ENCODE assay signal across 27 cellular contexts in the genomic region with DNA sequence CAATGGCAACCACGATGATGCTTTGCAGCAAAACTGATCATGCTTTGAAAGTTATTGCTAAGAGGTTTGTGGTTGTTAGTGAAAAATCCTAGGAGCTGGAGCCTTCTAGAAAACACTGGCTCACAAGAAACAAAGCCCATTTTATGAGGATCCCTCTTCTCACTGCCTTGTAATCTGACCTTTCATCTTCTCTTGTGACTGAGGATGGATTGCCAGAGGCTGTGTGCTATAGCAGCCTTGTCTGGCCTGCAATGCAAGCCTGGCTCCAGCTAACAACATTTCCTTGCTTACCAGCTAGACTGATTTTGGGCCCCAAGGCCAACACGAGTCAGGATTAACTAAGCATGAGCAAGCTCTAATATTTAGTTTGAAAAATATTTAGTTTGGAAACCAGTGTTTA. TPM values are rescaled to one million over a fixed set of nuclear protein-coding genes. Genes with fewer than 3 reads are reported as not detected.
DNase-seq lines count a peak whose midpoint lies in the region; ATAC-seq, FAIRE-seq and TF ChIP-seq lines count a peak whose summit lies in the region.
"Had no signal": no experiment of that assay in that cellular context is flagged by ENCODE, and none has a peak within 500 bp of the region (broad histone marks: within the 10 kb centered on the region; RNA-seq: fewer than 3 reads in every experiment).

No MANE protein-coding gene starts in this region.

- peaks cover 7% of the 10 kb centered on the region; the same call in 2 of the 3 replicates for H3K9me3 ChIP-seq in GM12878 (replicated peaks; ENCODE audit: control insufficient read depth, insufficient read depth, low read length)
- H3K9me3 ChIP-seq in CD4-positive, alpha-beta T cell (ENCODE audit: control insufficient read depth, low read length), result no peaks in the 10 kb centered on the region
- H3K9me3 ChIP-seq: uterus had no signal

- RAD21 ChIA-PET in GM12878 (lab: Charles Lee; ENCODE audit: unreplicated experiment), result interaction anchor here (0.7 to 1.8 kb wide), 7 partner anchors 10 to 285 kb away, joined by 3 to 11 read pairs (median 4); no protein-coding TSS in a partner anchor

- WGBS in GM12878 (ENCODE audit: insufficient coverage, insufficient replicate concordance, low lambda C conversion rate, missing lambda C conversion rate), result 5% methylated on average over 2 of the region's 2 CpGs

- peaks cover 35% of the 10 kb centered on the region for H3K4me1 ChIP-seq in KMS-11 (ENCODE audit: low read depth, poor library complexity, severe bottlenecking)
- no peaks in the 10 kb centered on the region for H3K4me1 ChIP-seq in GM12878 (ENCODE audit: control insufficient read depth, insufficient read depth, low read length)
- H3K4me1 ChIP-seq: uterus had no signal

- CTCF ChIA-PET in GM12878 (lab: Yijun Ruan, JAX), result interaction anchor here (0.9 to 3.2 kb wide), 12 partner anchors 10 to 285 kb away, joined by 3 to 11 read pairs (median 5); no protein-coding TSS in a partner anchor
- CTCF ChIA-PET in CD4-positive, alpha-beta T cell (lab: Charles Lee), result no interaction called here

- no peaks in the 10 kb centered on the region for H3K4me1 Mint-ChIP-seq in CD4-positive, alpha-beta T cell (ENCODE audit: low read depth)
- H3K4me1 Mint-ChIP-seq: stimulated activated effector memory CD8-positive, alpha-beta T cell treated with anti-CD3 and anti-CD28 coated beads, Interleukin-12 subunit alpha, Interleukin-12 subunit beta, amount 100 ng/mL, for 72 hours had no signal

- H4K20me1 ChIP-seq in KMS-11 (ENCODE audit: insufficient read depth) (no peaks in the 10 kb centered on the region), GM12878 (ENCODE audit: control insufficient read depth, insufficient read depth) (no peaks in the 10 kb centered on the region; the same call in 1 of the 2 replicates)

- SMC1A ChIA-PET in GM12878 (lab: Charles Lee; ENCODE audit: uncharacterized antibody, unreplicated experiment), result interaction anchor here (1.1 to 3.4 kb wide), 15 partner anchors 8 to 285 kb away, joined by 3 to 15 read pairs (median 5); no protein-coding TSS in a partner anchor

- H3K4me3 Mint-ChIP-seq in CD4-positive, alpha-beta T cell, result no peak overlapping the region
- H3K4me3 Mint-ChIP-seq: stimulated activated effector memory CD8-positive, alpha-beta T cell treated with anti-CD3 and anti-CD28 coated beads, Interleukin-12 subunit alpha, Interleukin-12 subunit beta, amount 100 ng/mL, for 72 hours had no signal

- H3K36me3 Mint-ChIP-seq in CD4-positive, alpha-beta T cell (ENCODE audit: low read depth), result no peaks in the 10 kb centered on the region
- H3K36me3 Mint-ChIP-seq: stimulated activated effector memory CD8-positive, alpha-beta T cell treated with anti-CD3 and anti-CD28 coated beads, Interleukin-12 subunit alpha, Interleukin-12 subunit beta, amount 100 ng/mL, for 72 hours had no signal

- ATAC-seq in GM12878, result no peak
- no peak for ATAC-seq in CD4-positive, alpha-beta T cell (ENCODE audit: poor library complexity)
- ATAC-seq: K562; stimulated activated effector memory CD8-positive, alpha-beta T cell treated with anti-CD3 and anti-CD28 coated beads, Interleukin-12 subunit alpha, Interleukin-12 subunit beta, amount 100 ng/mL, for 72 hours had no signal

- in situ Hi-C loops in GM12878 (cut with MboI), result loop anchor here (5.0 kb wide), 1 partner anchor 284 kb away; no protein-coding TSS in a partner anchor

- H3K9ac ChIP-seq in KMS-11 (no peak overlapping the region), GM12878 (ENCODE audit: control insufficient read depth, insufficient read depth, low read length) (no peak overlapping the region)

- intact Hi-C loops in GM12878 (cut with micrococcal nuclease; ENCODE audit: unreplicated experiment), result no loop called here
- intact Hi-C loops in CD4-positive, alpha-beta T cell (cut with DNase I, micrococcal nuclease), result no loop called here

- peak overlapping the region; percentile 53; the same call in 1 of the 2 replicates for H3K4me2 ChIP-seq in KMS-11
- no peak overlapping the region for H3K4me2 ChIP-seq in GM12878 (ENCODE audit: control insufficient read depth, insufficient read depth)

- H3K27me3 ChIP-seq in KMS-11 (ENCODE audit: insufficient read depth, low read depth) (no peaks in the 10 kb centered on the region), GM12878 (replicated peaks in 1 of 2; ENCODE audit: control insufficient read depth in 2 of 2, insufficient read depth in 2 of 2, low read length in 1 of 2) (no peaks in the 10 kb centered on the region), layer of hippocampus (ENCODE audit: control insufficient read depth, insufficient read depth, low read length) (no peaks in the 10 kb centered on the region)
- H3K27me3 ChIP-seq in CD4-positive, alpha-beta T cell (ENCODE audit: control insufficient read depth, insufficient read depth, low read length), result no peaks in the 10 kb centered on the region
- H3K27me3 ChIP-seq: uterus had no signal

- TF ChIP-seq EP300 in GM12878 (IDR thresholded peaks at IDR 0.05; ENCODE audit: borderline replicate concordance in 1 of 2, control insufficient read depth in 1 of 2, low read depth in 2 of 2, low read length in 2 of 2), result no peak

- no peak for FAIRE-seq in GM12878 (lab: Jason Lieb, UNC)
- FAIRE-seq: endometrium, K562 had no signal

- peak overlapping the region; percentile 65; the same call in 1 of the 2 replicates for H3K27ac ChIP-seq in KMS-11
- no peak overlapping the region for H3K27ac ChIP-seq in GM12878 (ENCODE audit: control insufficient read depth, insufficient read depth)
- peak overlapping the region; percentile 33 for H3K27ac ChIP-seq in layer of hippocampus (ENCODE audit: low read depth, low read length)
- no peak overlapping the region for H3K27ac ChIP-seq in CD4-positive, alpha-beta T cell (ENCODE audit: low read depth, low read length)
- H3K27ac ChIP-seq: uterus had no signal

- H3K27me3 Mint-ChIP-seq in CD4-positive, alpha-beta T cell, result no peaks in the 10 kb centered on the region

- H3K36me3 ChIP-seq in KMS-11 (ENCODE audit: insufficient read depth) (no peaks in the 10 kb centered on the region), GM12878 (ENCODE audit: control insufficient read depth in 2 of 2, insufficient read depth in 2 of 2, low read length in 1 of 2) (peaks cover 0 to 30% of the 10 kb centered on the region in 2 experiments; a peak in 3 of 4 replicates)
- H3K36me3 ChIP-seq: uterus had no signal

- TF ChIP-seq RAD21 in GM12878 (IDR thresholded peaks at IDR 0.05; ENCODE audit: insufficient read depth, low read depth, low read length), result no peak

- POLR2A ChIA-PET in GM12878 (lab: Charles Lee), result interaction anchor here (0.9 to 1.4 kb wide), 2 partner anchors 16 to 21 kb away, joined by 3 to 6 read pairs; no protein-coding TSS in a partner anchor
- POLR2A ChIA-PET in CD4-positive, alpha-beta T cell (lab: Charles Lee), result no interaction called here

- no peak for TF ChIP-seq CTCF in KMS-11 (conservative IDR thresholded peaks at IDR 0.05; ENCODE audit: low read depth, low read length)
- no peak for TF ChIP-seq CTCF in GM12878 (IDR thresholded peaks at IDR 0.05 in 2 of 3, conservative IDR thresholded peaks at IDR 0.05 in 1 of 3; ENCODE audit: control insufficient read depth in 2 of 3, extremely low read depth in 1 of 3, insufficient read depth in 1 of 3, low read depth in 3 of 3, low read length in 3 of 3)
- TF ChIP-seq CTCF in CD4-positive, alpha-beta T cell (IDR thresholded peaks at IDR 0.05), result no peak
- TF ChIP-seq CTCF in GM10266 (IDR thresholded peaks at IDR 0.05; ENCODE audit: control insufficient read depth, insufficient read depth, low read depth, missing control alignments), result no peak

- no peak for DNase-seq in GM12878 (ENCODE audit: low read depth, low spot score)
- peak; percentile 31 for DNase-seq in stromal cell of bone marrow (ENCODE audit: low read depth)
- no peak for DNase-seq in CD4-positive, alpha-beta T cell
- DNase-seq in MV-4-11 (lab: John Stamatoyannopoulos, UW), result no peak
- DNase-seq in dermis blood vessel endothelial cell, result no peak
- DNase-seq in GM10266 (ENCODE audit: extremely low spot score), result no peak
- DNase-seq: activated CD4-positive, alpha-beta T cell treated with anti-CD3 and anti-CD28 coated beads for 4 hours; activated CD8-positive, alpha-beta memory T cell treated with anti-CD3 and anti-CD28 coated beads for 24 hours; activated T-cell treated with anti-CD3 and anti-CD28 coated beads, Interleukin-2, amount 50 U/mL, for 1 hour; amniotic stem cell; C1 segment of cervical spinal cord; cortex of kidney; GOT3; kidney glomerular epithelial cell; mammary epithelial cell; NCI-H1436 treated with DMSO at 0.1 percent for 48 hours; NCI-H524 treated with DMSO at 0.1 percent for 48 hours; NK-92 treated with Interleukin-12 subunit alpha and Interleukin-12 subunit beta, amount 100 ng/mL, for 24 hours; occipital lobe; SHP77 treated with DMSO at 0.1 percent for 48 hours; stimulated activated CD4-positive, alpha-beta T cell treated with anti-CD3 and anti-CD28 coated beads, Interleukin-2, amount 100 ng/mL, for 48 hours; uterus had no signal

- H3K79me2 ChIP-seq in KMS-11 (ENCODE audit: insufficient read depth, low read depth) (no peaks in the 10 kb centered on the region), GM12878 (ENCODE audit: control insufficient read depth, insufficient read depth, low read length) (peaks cover 29% of the 10 kb centered on the region)

- peaks cover 1% of the 10 kb centered on the region for H3K9me3 Mint-ChIP-seq in CD4-positive, alpha-beta T cell

- TF ChIP-seq POLR2A in GM12878 (IDR thresholded peaks at IDR 0.05; ENCODE audit: low read depth, low read length), result no peak

- H2AFZ ChIP-seq in KMS-11 (ENCODE audit: low read depth), result no peak overlapping the region; the same call in 1 of the 2 replicates
- no peak overlapping the region for H2AFZ ChIP-seq in GM12878 (ENCODE audit: control insufficient read depth, low read depth, low read length)

- H3K27ac Mint-ChIP-seq in CD4-positive, alpha-beta T cell, result no peak overlapping the region
- H3K27ac Mint-ChIP-seq: stimulated activated effector memory CD8-positive, alpha-beta T cell treated with anti-CD3 and anti-CD28 coated beads, Interleukin-12 subunit alpha, Interleukin-12 subunit beta, amount 100 ng/mL, for 72 hours had no signal

- no TSS peak for BruUV-seq in GM12878 (replicated peaks; lab: Mats Ljungman, UMichigan)

- H3K4me3 ChIP-seq in KMS-11 (IDR thresholded peaks at IDR 0.05; ENCODE audit: insufficient read depth, low read depth, low read length) (no peak overlapping the region), GM12878 (no peak overlapping the region)
- H3K4me3 ChIP-seq: K562, uterus had no signal

RNA-seq across cellular contexts. Expression of gene PIEZO2, which starts 13.1 kb away (rescaled TPM):
- total RNA-seq in GM12878 (2013; cell fraction: nucleolus; rRNA removed), result 910 and 948 TPM in 2 replicates
- total RNA-seq in GM12878 (2014; rRNA removed), result 29.8 and 32.5 TPM in 2 replicates
- 33.0 and 37.9 TPM in 2 replicates for total RNA-seq in GM12878 (2014; rRNA removed; fragmentation: Illumina TruSeq; extraction: Trizol)
- total RNA-seq in GM12878 (2021), result 38.2 and 42.3 TPM in 2 replicates
- polyA plus RNA-seq in GM12878 (2011; ENCODE audit: low read depth), result 25.9 TPM
- 37.0 and 49.4 TPM in 2 replicates for polyA plus RNA-seq in GM12878 (2011; rRNA removed)
- 25.4 and 38.1 TPM in 2 replicates for polyA plus RNA-seq in GM12878 (2011; cell fraction: cytosol; rRNA removed)
- polyA plus RNA-seq in GM12878 (2011; cell fraction: nucleus; rRNA removed), result 102 and 108 TPM in 2 replicates
- 41.6 and 41.9 TPM in 2 replicates for polyA plus RNA-seq in GM12878 (2012)
- polyA plus RNA-seq in GM12878 (2014; fragmentation: Illumina TruSeq; extraction: Trizol), result 42.2 and 51.2 TPM in 2 replicates
- 1 to 10 TPM; 6.7 to 7.1 TPM for polyA plus RNA-seq in GM12878 (2014; fragmentation: Nextera tagmentation; extraction: Ambion mirVana)
- polyA plus RNA-seq in GM12878 (2014; rRNA removed), result 21.9 and 25.0 TPM in 2 replicates
- 10 to 100 TPM; 14.2 to 21.6 TPM for polyA plus RNA-seq in GM12878 (2016; fragmentation: Nextera tagmentation; extraction: Ambion mirVana)
- polyA minus RNA-seq in GM12878 (2011; rRNA and poly(A)+ RNA removed), result 141 and 172 TPM in 2 replicates
- 22.3 and 27.9 TPM in 2 replicates for polyA minus RNA-seq in GM12878 (2011; cell fraction: cytosol; rRNA and poly(A)+ RNA removed)
- 160 and 219 TPM in 2 replicates for polyA minus RNA-seq in GM12878 (2011; cell fraction: nucleus; rRNA and poly(A)+ RNA removed)
- total RNA-seq in CD4-positive, alpha-beta T cell, result not detected
- total RNA-seq in dermis blood vessel endothelial cell, result 141 and 342 TPM in 2 replicates
- polyA plus RNA-seq: mammary epithelial cell had no signal

Comparison
In these comparisons a context has a peak if more than half of its experiments do, and no peak if none do; other contexts are left out.
1. H3K27ac ChIP-seq: peak in KMS-11 (single experiment) and layer of hippocampus (single experiment); none in GM12878 (single experiment) and CD4-positive, alpha-beta T cell (single experiment).
2. RNA of gene PIEZO2, which starts 13.1 kb away (total RNA-seq): 141 to 342 TPM in dermis blood vessel endothelial cell and 29.8 to 948 TPM in GM12878; not detected in CD4-positive, alpha-beta T cell; every median in the first group is over 10 times any median in the second.